Comparison of ENCODE assay signal across 8 cellular contexts in genomic region chr6:25070547-25071366, GRCh38.
A peak's percentile ranks its signal among the peaks of the same experiment; 100 is the strongest.
DNase-seq lines count a peak whose midpoint lies in the region; ATAC-seq, FAIRE-seq and TF ChIP-seq lines count a peak whose summit lies in the region.

No MANE protein-coding gene starts in this region.

- CTCF ChIA-PET in AG04449 (lab: Yijun Ruan, JAX) = interaction anchor here (0.6 to 5.4 kb wide), 68 partner anchors 8 to 545 kb away, joined by 3 to 134 read pairs (median 5); no protein-coding TSS in a partner anchor
- CTCF ChIA-PET in WTC11 (lab: Charles Lee) = interaction anchor here (0.5 to 1.5 kb wide), 25 partner anchors 8 to 547 kb away, joined by 3 to 19 read pairs (median 4); no protein-coding TSS in a partner anchor

- peak overlapping the region; percentile 22; the same call in 1 of the 2 replicates for H3K4me3 Mint-ChIP-seq in WTC11

- H3K27ac Mint-ChIP-seq in WTC11 = no peak overlapping the region

- ATAC-seq in GM18861 (IDR thresholded peaks at IDR 0.05; ENCODE audit: unreplicated experiment) (peak; percentile 73), HG03159 (IDR thresholded peaks at IDR 0.05; ENCODE audit: unreplicated experiment) (peak; percentile 84), WTC11 (peak; percentile 85)

- POLR2A ChIA-PET in AG04449 (lab: Yijun Ruan, JAX) = no interaction called here
- POLR2A ChIA-PET in WTC11 (lab: Charles Lee) = no interaction called here

- H3K36me3 Mint-ChIP-seq in WTC11 = no peaks in the 10 kb centered on the region

- H3K9me3 ChIP-seq in kidney (ENCODE audit: control insufficient read depth in 1 of 2, low read length in 2 of 2) = peaks cover 0 to 4% of the 10 kb centered on the region in 2 donors

- intact Hi-C loops in kidney (cut with DNase I) = no loop called here

- H3K4me3 ChIP-seq in AG04449 (ENCODE audit: low read depth, low read length) (no peak overlapping the region), bronchial epithelial cell (ENCODE audit: low read depth, low read length) (no peak overlapping the region), kidney (ENCODE audit: low read length in 2 of 2) (peak overlapping the region in 1 of 2 donors; percentile 39)

- no peaks in the 10 kb centered on the region for H3K4me1 Mint-ChIP-seq in WTC11

- no peaks in the 10 kb centered on the region; the same call in 1 of the 2 replicates for H3K27me3 Mint-ChIP-seq in WTC11 (ENCODE audit: low read depth)

- H3K36me3 ChIP-seq in bronchial epithelial cell (ENCODE audit: control insufficient read depth, insufficient read depth, low read length) (no peaks in the 10 kb centered on the region), kidney (ENCODE audit: control insufficient read depth in 1 of 2, insufficient read depth in 2 of 2, low read length in 2 of 2) (no peaks in the 10 kb centered on the region)

- peaks cover 10% of the 10 kb centered on the region for H3K9me3 Mint-ChIP-seq in WTC11

- no peak overlapping the region for H3K27ac ChIP-seq in kidney (ENCODE audit: low read depth in 2 of 2, low read length in 2 of 2)

- H3K9ac ChIP-seq in kidney (ENCODE audit: low read length in 2 of 2) = peak overlapping the region in 1 of 2 donors; percentile 44

- H3K4me1 ChIP-seq in kidney (ENCODE audit: control insufficient read depth in 1 of 2, insufficient read depth in 1 of 2, low read depth in 1 of 2, low read length in 2 of 2) = no peaks in the 10 kb centered on the region

- peak; percentile 80 for TF ChIP-seq CTCF in AG04449 (IDR thresholded peaks at IDR 0.05; ENCODE audit: insufficient read depth, low read length, missing control alignments)
- peak; percentile 90 for TF ChIP-seq CTCF in WTC11 (IDR thresholded peaks at IDR 0.05)
- peak; percentile 86 for TF ChIP-seq CTCF in bronchial epithelial cell (IDR thresholded peaks at IDR 0.05; ENCODE audit: insufficient read depth, low read length, severe bottlenecking)
- TF ChIP-seq CTCF in kidney (IDR thresholded peaks at IDR 0.05; ENCODE audit: borderline replicate concordance, extremely low read depth, insufficient read depth) = peak; percentile 92

- FAIRE-seq in bronchial epithelial cell (lab: Jason Lieb, UNC) (no peak), kidney (lab: Jason Lieb, UNC) (peak; percentile 77)

- no peaks in the 10 kb centered on the region for H3K27me3 ChIP-seq in bronchial epithelial cell (ENCODE audit: control insufficient read depth, insufficient read depth, low read length)

- no peak for DNase-seq in AG04449 (ENCODE audit: low read depth, low spot score)
- peak; percentile 79 for DNase-seq in NCI-H345 (lab: John Stamatoyannopoulos, UW)
- peak; percentile 78 for DNase-seq in WTC11 (ENCODE audit: low spot score)
- DNase-seq in bronchial epithelial cell (ENCODE audit: low read depth) = peak; percentile 64
- DNase-seq in kidney = peak; percentile 85
- peak; percentile 69 for DNase-seq in stimulated activated CD4-positive, alpha-beta T cell treated with anti-CD3 and anti-CD28 coated beads, Interleukin-2, amount 100 ng/mL, for 4 hours (ENCODE audit: low read depth)

TF ChIP-seq in WTC11, 78 proteins besides CTCF, POLR2A, EP300 and RAD21:
- TF ChIP-seq MXD4 (CRISPR knock-in tag; IDR thresholded peaks at IDR 0.05; ENCODE audit: borderline replicate concordance) (no peak), USF1 (CRISPR knock-in tag; IDR thresholded peaks at IDR 0.05) (no peak), GABPB1 (CRISPR knock-in tag; IDR thresholded peaks at IDR 0.05) (no peak), JUN (CRISPR knock-in tag; IDR thresholded peaks at IDR 0.05) (no peak), IRF2 (CRISPR knock-in tag; IDR thresholded peaks at IDR 0.05; ENCODE audit: borderline replicate concordance, low read depth) (no peak), ETV6 (CRISPR knock-in tag; IDR thresholded peaks at IDR 0.05) (no peak), FOXJ3 (CRISPR knock-in tag; IDR thresholded peaks at IDR 0.05; ENCODE audit: borderline replicate concordance) (no peak), ELF4 (CRISPR knock-in tag; IDR thresholded peaks at IDR 0.05; ENCODE audit: low read depth) (no peak), SOX15 (CRISPR knock-in tag; IDR thresholded peaks at IDR 0.05) (no peak), RELA (CRISPR knock-in tag; IDR thresholded peaks at IDR 0.05; ENCODE audit: borderline replicate concordance) (no peak), IRF1 (CRISPR knock-in tag; IDR thresholded peaks at IDR 0.05) (no peak), CREM (CRISPR knock-in tag; IDR thresholded peaks at IDR 0.05) (no peak), SP1 (CRISPR knock-in tag; conservative IDR thresholded peaks at IDR 0.05) (no peak), SMAD4 (CRISPR knock-in tag; IDR thresholded peaks at IDR 0.05) (no peak), CDX4 (CRISPR knock-in tag; IDR thresholded peaks at IDR 0.05; ENCODE audit: borderline replicate concordance) (no peak), ZNF512 (CRISPR knock-in tag; IDR thresholded peaks at IDR 0.05; ENCODE audit: borderline replicate concordance) (no peak), TP53 (CRISPR knock-in tag; IDR thresholded peaks at IDR 0.05) (no peak), FOXP1 (CRISPR knock-in tag; IDR thresholded peaks at IDR 0.05; ENCODE audit: borderline replicate concordance) (no peak)
- TF ChIP-seq, protein P1, sequence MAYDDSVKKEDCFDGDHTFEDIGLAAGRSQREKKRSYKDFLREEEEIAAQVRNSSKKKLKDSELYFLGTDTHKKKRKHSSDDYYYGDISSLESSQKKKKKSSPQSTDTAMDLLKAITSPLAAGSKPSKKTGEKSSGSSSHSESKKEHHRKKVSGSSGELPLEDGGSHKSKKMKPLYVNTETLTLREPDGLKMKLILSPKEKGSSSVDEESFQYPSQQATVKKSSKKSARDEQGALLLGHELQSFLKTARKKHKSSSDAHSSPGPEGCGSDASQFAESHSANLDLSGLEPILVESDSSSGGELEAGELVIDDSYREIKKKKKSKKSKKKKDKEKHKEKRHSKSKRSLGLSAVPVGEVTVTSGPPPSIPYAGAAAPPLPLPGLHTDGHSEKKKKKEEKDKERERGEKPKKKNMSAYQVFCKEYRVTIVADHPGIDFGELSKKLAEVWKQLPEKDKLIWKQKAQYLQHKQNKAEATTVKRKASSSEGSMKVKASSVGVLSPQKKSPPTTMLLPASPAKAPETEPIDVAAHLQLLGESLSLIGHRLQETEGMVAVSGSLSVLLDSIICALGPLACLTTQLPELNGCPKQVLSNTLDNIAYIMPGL (CRISPR knock-in tag; IDR thresholded peaks at IDR 0.05) = no peak
